In the genomic region with DNA sequence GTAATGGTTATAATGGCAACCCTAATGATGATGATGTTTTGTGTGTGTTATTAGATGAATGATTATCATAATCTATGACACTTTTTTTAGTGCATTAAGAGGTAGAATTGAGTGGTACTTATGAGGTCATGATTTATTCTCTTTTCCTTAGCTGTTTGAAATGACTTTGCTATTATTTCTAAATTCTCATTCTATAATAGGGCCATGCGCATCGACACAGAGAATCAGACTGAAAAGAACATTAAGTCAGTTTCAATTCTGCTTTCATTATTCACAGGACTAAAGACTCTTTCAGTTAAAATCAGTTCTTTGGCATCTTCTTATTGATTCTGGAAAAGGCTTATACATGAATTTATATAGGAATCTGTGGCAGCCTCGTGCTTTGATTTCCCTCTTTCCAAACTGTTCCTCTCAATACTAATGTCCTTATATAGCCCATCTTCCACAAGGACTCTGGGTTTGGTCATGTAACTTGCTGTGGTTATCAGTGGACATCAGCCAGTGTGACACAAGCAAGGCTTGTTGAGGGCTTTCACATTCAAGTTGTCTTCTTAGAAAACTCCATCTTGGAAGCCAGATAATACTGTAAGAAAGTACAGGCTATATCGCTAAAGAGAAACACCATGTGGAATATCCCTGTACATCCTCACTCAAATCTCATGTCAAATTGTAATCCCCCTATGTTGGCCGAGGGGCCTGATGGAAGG, we compare ENCODE assay signal across 12 cellular contexts.
DNase-seq lines count a peak whose midpoint lies in the region; ATAC-seq and TF ChIP-seq lines count a peak whose summit lies in the region.
"Had no signal": no experiment of that assay in that cellular context is flagged by ENCODE, and none has a peak within 500 bp of the region (broad histone marks: within the 10 kb centered on the region; RNA-seq: fewer than 3 reads in every experiment).

No MANE protein-coding gene starts in this region.

- ATAC-seq in GM18909 (IDR thresholded peaks at IDR 0.05; ENCODE audit: poor library complexity, unreplicated experiment), result peak; percentile 86
- peak; percentile 89 for ATAC-seq in GM21529 (IDR thresholded peaks at IDR 0.05; ENCODE audit: unreplicated experiment)
- peak; percentile 71 for ATAC-seq in HG03045 (IDR thresholded peaks at IDR 0.05; ENCODE audit: unreplicated experiment)
- ATAC-seq: WTC11 had no signal

- H3K27ac Mint-ChIP-seq in progenitor cell of endocrine pancreas, result no peak overlapping the region
- H3K27ac Mint-ChIP-seq: WTC11 had no signal

- no peak for TF ChIP-seq CTCF in progenitor cell of endocrine pancreas (IDR thresholded peaks at IDR 0.05; ENCODE audit: unreplicated experiment)

- H3K36me3 Mint-ChIP-seq in progenitor cell of endocrine pancreas (ENCODE audit: insufficient read depth), result no peaks in the 10 kb centered on the region
- H3K36me3 Mint-ChIP-seq: WTC11 had no signal

- H3K4me1 Mint-ChIP-seq in progenitor cell of endocrine pancreas (ENCODE audit: low read depth), result no peaks in the 10 kb centered on the region
- H3K4me1 Mint-ChIP-seq: WTC11 had no signal

- peak; percentile 27 for DNase-seq in OCI-M1 (lab: John Stamatoyannopoulos, UW)
- DNase-seq in activated CD8-positive, alpha-beta memory T cell treated with anti-CD3 and anti-CD28 coated beads for 24 hours, result no peak
- DNase-seq in progenitor cell of endocrine pancreas (ENCODE audit: low spot score, unreplicated experiment), result no peak
- DNase-seq in SKM-1 treated with dmso at 0.1 percent for 144 hours (lab: John Stamatoyannopoulos, UW; ENCODE audit: unreplicated experiment), result no peak
- DNase-seq in AML-193 (lab: John Stamatoyannopoulos, UW), result no peak
- DNase-seq: activated T-cell treated with anti-CD3 and anti-CD28 coated beads, Interleukin-2, amount 50 U/mL, for 1 hour; amygdala; NCI-H1105 treated with DMSO at 0.1 percent for 48 hours had no signal

- H3K27me3 Mint-ChIP-seq in progenitor cell of endocrine pancreas, result no peaks in the 10 kb centered on the region

- peaks cover 3% of the 10 kb centered on the region for H3K9me3 Mint-ChIP-seq in progenitor cell of endocrine pancreas (ENCODE audit: low read depth)

- H3K4me3 Mint-ChIP-seq in progenitor cell of endocrine pancreas (ENCODE audit: low read depth), result no peak overlapping the region
- H3K4me3 Mint-ChIP-seq: WTC11 had no signal
